Comparison of ENCODE assay signal across 1 cellular context in genomic region chr11:86955674-86956522, GRCh38.
TF ChIP-seq lines count a peak whose summit lies in the region.

No MANE protein-coding gene starts in this region.

TF ChIP-seq in HepG2, 621 proteins besides CTCF, POLR2A, EP300 and RAD21 (continued from another document and continues in another):
- no peak for TF ChIP-seq SYNCRIP (IDR thresholded peaks at IDR 0.05; ENCODE audit: insufficient read depth, low read depth, low read length)
- no peak for TF ChIP-seq ZNF660 (CRISPR knock-in tag; IDR thresholded peaks at IDR 0.05; ENCODE audit: borderline replicate concordance, low read depth)
- no peak for TF ChIP-seq TP53 (CRISPR knock-in tag; conservative IDR thresholded peaks at IDR 0.05)
- no peak for TF ChIP-seq ZNF567 (CRISPR knock-in tag; IDR thresholded peaks at IDR 0.05; ENCODE audit: borderline replicate concordance)
- TF ChIP-seq ZNF280D (CRISPR knock-in tag; IDR thresholded peaks at IDR 0.05), result peak; percentile 62
- no peak for TF ChIP-seq ZNF629 (CRISPR knock-in tag; conservative IDR thresholded peaks at IDR 0.05)
- TF ChIP-seq ZNF230 (CRISPR knock-in tag; IDR thresholded peaks at IDR 0.05), result no peak
- no peak for TF ChIP-seq PAX8 (CRISPR knock-in tag; IDR thresholded peaks at IDR 0.05; ENCODE audit: borderline replicate concordance)
- TF ChIP-seq EED (CRISPR knock-in tag; IDR thresholded peaks at IDR 0.05), result 0 out of 2 replicates have a peak, but pooled peaks have one; percentile 51
- 0 out of 2 replicates have a peak, but pooled peaks have one; percentile 61 for TF ChIP-seq SMYD3 (CRISPR knock-in tag; IDR thresholded peaks at IDR 0.05)
- TF ChIP-seq ZNF17 (CRISPR knock-in tag; IDR thresholded peaks at IDR 0.05), result no peak
- TF ChIP-seq PATZ1 (CRISPR knock-in tag; IDR thresholded peaks at IDR 0.05), result peak; percentile 62; the same call in 1 of the 2 replicates
- TF ChIP-seq REPIN1 (CRISPR knock-in tag; IDR thresholded peaks at IDR 0.05; ENCODE audit: borderline replicate concordance, low read depth), result 0 out of 2 replicates have a peak, but pooled peaks have one; percentile 66
- peak; percentile 25; the same call in 1 of the 2 replicates for TF ChIP-seq KLF15 (CRISPR knock-in tag; IDR thresholded peaks at IDR 0.05; ENCODE audit: borderline replicate concordance)
- no peak for TF ChIP-seq SRSF9 (IDR thresholded peaks at IDR 0.05; ENCODE audit: borderline replicate concordance, insufficient read depth, low read depth, low read length, poor library complexity, severe bottlenecking)
- TF ChIP-seq TAF1 (CRISPR knock-in tag; IDR thresholded peaks at IDR 0.05), result peak; percentile 71
- TF ChIP-seq ZNF672 (CRISPR knock-in tag; IDR thresholded peaks at IDR 0.05), result no peak
- peak; percentile 86; the same call in 1 of the 2 replicates for TF ChIP-seq GFI1 (CRISPR knock-in tag; IDR thresholded peaks at IDR 0.05; ENCODE audit: borderline replicate concordance)
- no peak for TF ChIP-seq ZNF337 (CRISPR knock-in tag; IDR thresholded peaks at IDR 0.05; ENCODE audit: borderline replicate concordance, low read depth)
- no peak for TF ChIP-seq DBP (CRISPR knock-in tag; IDR thresholded peaks at IDR 0.05; ENCODE audit: not compliant biosample characterization)
- TF ChIP-seq SKIL (CRISPR knock-in tag; IDR thresholded peaks at IDR 0.05; ENCODE audit: borderline replicate concordance), result no peak; the same call in none of the 2 replicates
- peak; percentile 76; the same call in 1 of the 2 replicates for TF ChIP-seq MAZ (IDR thresholded peaks at IDR 0.05; ENCODE audit: borderline replicate concordance, low read depth, low read length)
- TF ChIP-seq MAZ (CRISPR knock-in tag; IDR thresholded peaks at IDR 0.05; ENCODE audit: low read depth), result peak; percentile 65; the same call in 1 of the 2 replicates
- no peak for TF ChIP-seq ZNF24 (IDR thresholded peaks at IDR 0.05)
- no peak for TF ChIP-seq ZNF761 (CRISPR knock-in tag; conservative IDR thresholded peaks at IDR 0.05)
- TF ChIP-seq ZBTB39 (CRISPR knock-in tag; IDR thresholded peaks at IDR 0.05), result no peak
- no peak for TF ChIP-seq PLSCR1 (CRISPR knock-in tag; IDR thresholded peaks at IDR 0.05; ENCODE audit: borderline replicate concordance)
- no peak; the same call in 1 of the 2 replicates for TF ChIP-seq HOXA5 (CRISPR knock-in tag; IDR thresholded peaks at IDR 0.05)
- TF ChIP-seq MEIS1 (CRISPR knock-in tag; IDR thresholded peaks at IDR 0.05; ENCODE audit: borderline replicate concordance), result 0 out of 2 replicates have a peak, but pooled peaks have one; percentile 68
- peak; percentile 71 for TF ChIP-seq HNRNPLL (IDR thresholded peaks at IDR 0.05; ENCODE audit: low read depth, low read length, poor library complexity, severe bottlenecking)
- no peak for TF ChIP-seq ZNF44 (CRISPR knock-in tag; IDR thresholded peaks at IDR 0.05)
- TF ChIP-seq NFIB (CRISPR knock-in tag; IDR thresholded peaks at IDR 0.05; ENCODE audit: borderline replicate concordance), result no peak
- TF ChIP-seq KAT2B (IDR thresholded peaks at IDR 0.05; ENCODE audit: borderline replicate concordance, low read depth, low read length), result no peak
- TF ChIP-seq DMTF1 (CRISPR knock-in tag; IDR thresholded peaks at IDR 0.05), result peak; percentile 79; the same call in 1 of the 2 replicates
- no peak for TF ChIP-seq BRCA1 (CRISPR knock-in tag; IDR thresholded peaks at IDR 0.05)
- 0 out of 2 replicates have a peak, but pooled peaks have one; percentile 48 for TF ChIP-seq ZNF556 (CRISPR knock-in tag; IDR thresholded peaks at IDR 0.05; ENCODE audit: borderline replicate concordance)
- TF ChIP-seq CAMTA2 (CRISPR knock-in tag; IDR thresholded peaks at IDR 0.05; ENCODE audit: borderline replicate concordance), result no peak
- no peak for TF ChIP-seq NR3C1 (CRISPR knock-in tag; IDR thresholded peaks at IDR 0.05)
- TF ChIP-seq NFKBIZ (CRISPR knock-in tag; IDR thresholded peaks at IDR 0.05), result peak; percentile 50; the same call in 1 of the 2 replicates
- TF ChIP-seq YEATS4 (CRISPR knock-in tag; IDR thresholded peaks at IDR 0.05; ENCODE audit: borderline replicate concordance), result peak; percentile 68; the same call in 1 of the 2 replicates
- TF ChIP-seq ZNF350 (CRISPR knock-in tag; IDR thresholded peaks at IDR 0.05; ENCODE audit: borderline replicate concordance, low read depth), result peak; percentile 90
- no peak for TF ChIP-seq ZUFSP (CRISPR knock-in tag; IDR thresholded peaks at IDR 0.05; ENCODE audit: borderline replicate concordance)
- no peak for TF ChIP-seq ZBTB25 (CRISPR knock-in tag; IDR thresholded peaks at IDR 0.05)
- no peak for TF ChIP-seq RARG (CRISPR knock-in tag; IDR thresholded peaks at IDR 0.05; ENCODE audit: low read depth)
- TF ChIP-seq NONO (IDR thresholded peaks at IDR 0.05), result no peak
- peak; percentile 58 for TF ChIP-seq NONO (CRISPR knock-in tag; conservative IDR thresholded peaks at IDR 0.05)
- TF ChIP-seq ZMYM3 (CRISPR knock-in tag; IDR thresholded peaks at IDR 0.05), result peak; percentile 81
